22 cellular contexts compared by ENCODE assay signal in genomic region chr9:28882528-28882927, GRCh38.
DNase-seq lines count a peak whose midpoint lies in the region; FAIRE-seq and TF ChIP-seq lines count a peak whose summit lies in the region.
"Had no signal": no experiment of that assay in that cellular context is flagged by ENCODE, and none has a peak within 500 bp of the region (broad histone marks: within the 10 kb centered on the region; RNA-seq: fewer than 3 reads in every experiment).

No MANE protein-coding gene starts in this region.

- no peak overlapping the region for H3K4me3 ChIP-seq in bronchial epithelial cell (ENCODE audit: low read depth, low read length)
- H3K4me3 ChIP-seq: BLaER1, HAP-1 had no signal

- H3K27me3 ChIP-seq in bronchial epithelial cell (ENCODE audit: control insufficient read depth, insufficient read depth, low read length) = no peaks in the 10 kb centered on the region
- H3K27me3 ChIP-seq: BLaER1 had no signal

- FAIRE-seq in D721Med (lab: Jason Lieb, UNC) (peak; percentile 61), bronchial epithelial cell (lab: Jason Lieb, UNC) (no peak)
- FAIRE-seq: GM12891, GM18507, H54 had no signal

- DNase-seq in D721Med (ENCODE audit: insufficient read length, low spot score) (no peak), bronchial epithelial cell (ENCODE audit: low read depth) (peak; percentile 21), kidney tubule cell (ENCODE audit: low spot score) (peak; percentile 22), midbrain (lab: John Stamatoyannopoulos, UW) (no peak), NCI-H146 treated with DMSO at 0.1 percent for 48 hours (lab: John Stamatoyannopoulos, UW; ENCODE audit: unreplicated experiment) (no peak), OCI-M2 (lab: John Stamatoyannopoulos, UW; ENCODE audit: unreplicated experiment) (no peak), DMS153 treated with DMSO at 0.1 percent for 48 hours (lab: John Stamatoyannopoulos, UW; ENCODE audit: unreplicated experiment) (no peak)
- DNase-seq: Caco-2; CD4-positive, CD25-positive, alpha-beta regulatory T cell; CD8-positive, alpha-beta T cell; DMS 273 treated with DMSO at 0.1 percent for 48 hours; DMS79 treated with DMSO at 0.1 percent for 48 hours; GF-D8; GOT3; HFFc6 had no signal

- TF ChIP-seq CTCF in 22Rv1 (IDR thresholded peaks at IDR 0.05) (no peak), D721Med (IDR thresholded peaks at IDR 0.05; ENCODE audit: insufficient read depth, missing control alignments) (no peak), bronchial epithelial cell (IDR thresholded peaks at IDR 0.05; ENCODE audit: insufficient read depth, low read length, severe bottlenecking) (no peak)

- H3K36me3 ChIP-seq in bronchial epithelial cell (ENCODE audit: control insufficient read depth, insufficient read depth, low read length) = no peaks in the 10 kb centered on the region
- H3K36me3 ChIP-seq: BLaER1, HAP-1 had no signal

- peak overlapping the region; percentile 54 for H3K27ac ChIP-seq in 22Rv1
- H3K27ac ChIP-seq: BLaER1, C4-2B had no signal

Comparison
In these comparisons a context has a peak if more than half of its experiments do, and no peak if none do; other contexts are left out.
1. DNase-seq: peak in bronchial epithelial cell (single experiment) and kidney tubule cell (single experiment); none in D721Med (single experiment), midbrain (single experiment), NCI-H146 treated with DMSO at 0.1 percent for 48 hours (single experiment), OCI-M2 (single experiment) and DMS153 treated with DMSO at 0.1 percent for 48 hours (single experiment).